Comparison of ENCODE assay signal across 8 cellular contexts in genomic region chr11:118180300-118180703, GRCh38.
DNase-seq lines count a peak whose midpoint lies in the region; ATAC-seq lines count a peak whose summit lies in the region.

No MANE protein-coding gene starts in this region.

- DNase-seq in Ammon's horn (ENCODE audit: low spot score) = peak; percentile 96
- DNase-seq in NCI-H1694 treated with DMSO at 0.1 percent for 48 hours (lab: John Stamatoyannopoulos, UW) = peak; percentile 26
- DNase-seq in ecto neural progenitor cell (ENCODE audit: low spot score) = peak; percentile 81
- peak; percentile 81 for DNase-seq in middle frontal gyrus (ENCODE audit: extremely low spot score, low spot score)
- no peak for DNase-seq in NCI-H1417 treated with DMSO at 0.1 percent for 48 hours (lab: John Stamatoyannopoulos, UW)
- DNase-seq in activated T-cell treated with anti-CD3 and anti-CD28 coated beads, Interleukin-2, amount 50 U/mL, for 1 hour = no peak

- ATAC-seq in GM21367 (IDR thresholded peaks at IDR 0.05; ENCODE audit: unreplicated experiment) = no peak
- ATAC-seq in GM21390 (IDR thresholded peaks at IDR 0.05; ENCODE audit: unreplicated experiment) = no peak

Comparison
In these comparisons a context has a peak if more than half of its experiments do, and no peak if none do; other contexts are left out.
1. DNase-seq: peak in Ammon's horn (single experiment), NCI-H1694 treated with DMSO at 0.1 percent for 48 hours (single experiment), ecto neural progenitor cell (single experiment) and middle frontal gyrus (single experiment); none in NCI-H1417 treated with DMSO at 0.1 percent for 48 hours (single experiment) and activated T-cell treated with anti-CD3 and anti-CD28 coated beads, Interleukin-2, amount 50 U/mL, for 1 hour (single experiment).